8 cellular contexts compared by ENCODE assay signal in the genomic region with DNA sequence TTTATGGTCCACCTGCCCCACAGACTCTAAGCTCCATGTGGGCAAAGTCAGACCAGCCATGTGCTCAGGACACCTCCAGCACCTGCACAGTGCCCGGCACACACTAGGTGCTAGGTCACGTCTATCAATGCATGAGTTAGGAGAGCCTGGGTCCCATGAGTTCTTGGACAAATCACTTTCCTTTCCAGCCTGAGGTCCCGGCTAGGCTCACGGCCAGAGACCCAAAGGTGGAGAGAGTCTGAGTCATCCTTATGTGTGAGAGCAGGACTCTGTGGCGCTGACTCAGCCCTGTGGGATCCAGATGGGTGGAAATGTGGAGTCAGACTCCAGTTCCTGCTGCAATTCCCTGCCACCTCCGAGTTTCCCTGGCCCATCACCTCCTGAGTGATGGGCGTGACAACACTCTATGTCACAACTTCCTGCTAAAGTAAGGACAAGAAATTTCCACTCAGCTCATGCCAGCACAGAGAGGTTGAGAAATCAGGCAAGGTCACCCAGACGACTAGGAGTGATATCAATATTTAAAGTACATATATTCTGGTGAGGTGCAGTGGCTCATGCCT. TPM values are rescaled to one million over a fixed set of nuclear protein-coding genes. Genes with fewer than 3 reads are reported as not detected.
A peak's percentile ranks its signal among the peaks of the same experiment; 100 is the strongest.
DNase-seq lines count a peak whose midpoint lies in the region; ATAC-seq and TF ChIP-seq lines count a peak whose summit lies in the region.

No MANE protein-coding gene starts in this region.

- no peak overlapping the region for H3K4me3 Mint-ChIP-seq in activated naive CD8-positive, alpha-beta T cell treated with anti-CD3 and anti-CD28 coated beads, Interleukin-2, amount 10 ng/mL, durations not matched to agents 7 days and 5 days

- peaks cover 54 to 71% (median 58%) of the 10 kb centered on the region in 4 donors for H3K4me1 ChIP-seq in stomach

- H3K36me3 ChIP-seq in stomach: peaks cover 0 to 4% (median 0%) of the 10 kb centered on the region in 4 donors

- no peak for TF ChIP-seq EP300 in stomach (IDR thresholded peaks at IDR 0.05)

- H3K27ac ChIP-seq in stomach: peak overlapping the region; percentile 52 to 84 (median 61)

- no peaks in the 10 kb centered on the region for H3K9me3 Mint-ChIP-seq in activated naive CD8-positive, alpha-beta T cell treated with anti-CD3 and anti-CD28 coated beads, Interleukin-2, amount 10 ng/mL, durations not matched to agents 7 days and 5 days

- 22 to 46% (median 38%) methylated on average over 8 of the region's 8 CpGs for WGBS in stomach, 5 donors

- TF ChIP-seq POLR2A in stomach (IDR thresholded peaks at IDR 0.05): no peak

- ATAC-seq in activated naive CD8-positive, alpha-beta T cell treated with anti-CD3 and anti-CD28 coated beads, Interleukin-2, amount 10 ng/mL, durations not matched to agents 7 days and 5 days (ENCODE audit: low read depth): no peak
- peak; percentile 39 for ATAC-seq in left ventricle myocardium superior
- no peak for ATAC-seq in GM21737 (IDR thresholded peaks at IDR 0.05; ENCODE audit: unreplicated experiment)
- no peak for ATAC-seq in HG03521 (IDR thresholded peaks at IDR 0.05; ENCODE audit: unreplicated experiment)
- ATAC-seq in GM18907 (IDR thresholded peaks at IDR 0.05; ENCODE audit: unreplicated experiment): no peak

- no peaks in the 10 kb centered on the region for H3K9me3 ChIP-seq in stomach

- H3K4me1 Mint-ChIP-seq in activated naive CD8-positive, alpha-beta T cell treated with anti-CD3 and anti-CD28 coated beads, Interleukin-2, amount 10 ng/mL, durations not matched to agents 7 days and 5 days: peaks cover 36% of the 10 kb centered on the region

- H3K27ac Mint-ChIP-seq in activated naive CD8-positive, alpha-beta T cell treated with anti-CD3 and anti-CD28 coated beads, Interleukin-2, amount 10 ng/mL, durations not matched to agents 7 days and 5 days: peak overlapping the region; percentile 40

- intact Hi-C loops in left ventricle myocardium superior (cut with micrococcal nuclease): no loop called here
- intact Hi-C loops in stomach (cut with DNase I; ENCODE audit: low total_unique reads): no loop called here

- DNase-seq in stimulated activated CD4-positive, alpha-beta T cell treated with anti-CD3 and anti-CD28 coated beads, Interleukin-15, amount 100 ng/mL, for 24 hours: peak; percentile 65
- no peak for DNase-seq in stimulated activated CD4-positive, alpha-beta T cell treated with anti-CD3 and anti-CD28 coated beads, Interleukin-4, amount 100 ng/mL, for 4 hours
- DNase-seq in activated naive CD8-positive, alpha-beta T cell treated with anti-CD3 and anti-CD28 coated beads, Interleukin-2, amount 10 ng/mL, durations not matched to agents 7 days and 5 days: no peak
- DNase-seq in left ventricle myocardium superior (peak; percentile 84), stomach (peak; percentile 83)

- H3K36me3 Mint-ChIP-seq in activated naive CD8-positive, alpha-beta T cell treated with anti-CD3 and anti-CD28 coated beads, Interleukin-2, amount 10 ng/mL, durations not matched to agents 7 days and 5 days: peaks cover 2% of the 10 kb centered on the region

- H3K4me3 ChIP-seq in stomach: no peak overlapping the region

- no peak for TF ChIP-seq CTCF in stomach (IDR thresholded peaks at IDR 0.05)

- H3K27me3 ChIP-seq in stomach: peaks cover 0 to 8% (median 0%) of the 10 kb centered on the region in 3 donors

- H3K27me3 Mint-ChIP-seq in activated naive CD8-positive, alpha-beta T cell treated with anti-CD3 and anti-CD28 coated beads, Interleukin-2, amount 10 ng/mL, durations not matched to agents 7 days and 5 days: no peaks in the 10 kb centered on the region

- POLR2A ChIA-PET in activated naive CD8-positive, alpha-beta T cell treated with anti-CD3 and anti-CD28 coated beads, Interleukin-2, amount 10 ng/mL, durations not matched to agents 7 days and 5 days (lab: Charles Lee): interaction anchor here (0.6 to 7.5 kb wide), 6 partner anchors 11 to 184 kb away, joined by 3 to 187 read pairs (median 3); a partner anchor contains a TSS

RNA-seq across cellular contexts. Expression of a gene that starts 2.5 kb away (rescaled TPM):
- total RNA-seq in activated naive CD8-positive, alpha-beta T cell treated with anti-CD3 and anti-CD28 coated beads, Interleukin-2, amount 10 ng/mL, durations not matched to agents 7 days and 5 days: 10 to 100 TPM; 51.1 to 59.5 TPM
- total RNA-seq in left ventricle myocardium superior (28.5 TPM), stomach (10 to 100 TPM in 3 of 5 donors, 1 to 10 TPM in 2; 3.7 to 33.6 (median 14.5) TPM)
- polyA plus RNA-seq in stomach: 10 to 100 TPM; 10.5 to 14.2 (median 11.8) TPM

RNA-seq across cellular contexts. Expression of a gene that starts 11.2 kb away (rescaled TPM):
- 1 to 10 TPM; 1.5 to 1.9 TPM for total RNA-seq in activated naive CD8-positive, alpha-beta T cell treated with anti-CD3 and anti-CD28 coated beads, Interleukin-2, amount 10 ng/mL, durations not matched to agents 7 days and 5 days
- total RNA-seq in left ventricle myocardium superior (not detected), stomach (10 to 100 TPM in 3 of 5 donors, under 1 TPM in 1, not detected in 1; 0.55 to 98.0 (median 19.1) TPM)
- polyA plus RNA-seq in stomach: 1 to 10 TPM in 2 of 3 donors, under 1 TPM in 1; 0.50 to 3.3 (median 2.3) TPM

RNA-seq across cellular contexts. Expression of a gene that starts 18.3 kb away (rescaled TPM):
- total RNA-seq in activated naive CD8-positive, alpha-beta T cell treated with anti-CD3 and anti-CD28 coated beads, Interleukin-2, amount 10 ng/mL, durations not matched to agents 7 days and 5 days: 10 to 100 TPM; 49.2 to 54.2 TPM
- total RNA-seq in left ventricle myocardium superior (11.1 TPM), stomach (10 to 100 TPM in 4 of 5 donors, 1 to 10 TPM in 1; 1.7 to 98.2 (median 55.4) TPM)
- polyA plus RNA-seq in stomach: 10 to 100 TPM; 27.0 to 38.0 (median 32.5) TPM

RNA-seq across cellular contexts. Expression of a gene that starts 19.9 kb away (rescaled TPM):
- total RNA-seq in activated naive CD8-positive, alpha-beta T cell treated with anti-CD3 and anti-CD28 coated beads, Interleukin-2, amount 10 ng/mL, durations not matched to agents 7 days and 5 days: 100 to 1,000 TPM; 105 to 112 TPM
- total RNA-seq in left ventricle myocardium superior (50.5 TPM), stomach (100 to 1,000 TPM in 2 of 5 donors, 10 to 100 TPM in 3; 18.0 to 145 (median 92.4) TPM)
- 10 to 100 TPM; 32.8 to 63.8 (median 42.2) TPM for polyA plus RNA-seq in stomach

RNA-seq across cellular contexts. Expression of a gene that starts 41.9 kb away (rescaled TPM):
- 10 to 100 TPM; 46.8 to 54.6 TPM for total RNA-seq in activated naive CD8-positive, alpha-beta T cell treated with anti-CD3 and anti-CD28 coated beads, Interleukin-2, amount 10 ng/mL, durations not matched to agents 7 days and 5 days
- 853 TPM for total RNA-seq in left ventricle myocardium superior
- 10 to 100 TPM in 3 of 5 donors, 1 to 10 TPM in 1, not detected in 1; 7.2 to 88.3 (median 39.8) TPM for total RNA-seq in stomach
- 10 to 100 TPM; 64.4 to 92.1 (median 89.7) TPM for polyA plus RNA-seq in stomach

Comparison
In these comparisons a context has a peak if more than half of its experiments do, and no peak if none do; other contexts are left out.
1. DNase-seq: peak in stimulated activated CD4-positive, alpha-beta T cell treated with anti-CD3 and anti-CD28 coated beads, Interleukin-15, amount 100 ng/mL, for 24 hours (single experiment), left ventricle myocardium superior (single experiment) and stomach (single experiment); none in stimulated activated CD4-positive, alpha-beta T cell treated with anti-CD3 and anti-CD28 coated beads, Interleukin-4, amount 100 ng/mL, for 4 hours (0 of 2) and activated naive CD8-positive, alpha-beta T cell treated with anti-CD3 and anti-CD28 coated beads, Interleukin-2, amount 10 ng/mL, durations not matched to agents 7 days and 5 days (single experiment).